Comparison of ENCODE assay signal across 2 cellular contexts in genomic region chr5:587403-587802, GRCh38.
TF ChIP-seq lines count a peak whose summit lies in the region.

No MANE protein-coding gene starts in this region.

TF ChIP-seq in HepG2, 621 proteins besides CTCF, POLR2A, EP300 and RAD21 (continued from another document):
- peak; percentile 65 for TF ChIP-seq CEBPB (IDR thresholded peaks at IDR 0.05; ENCODE audit: borderline replicate concordance, low read depth, low read length)
- no peak for TF ChIP-seq ZEB1 (IDR thresholded peaks at IDR 0.05; ENCODE audit: insufficient replicate concordance, low read depth)
- no peak for TF ChIP-seq NFKB2 (CRISPR knock-in tag; IDR thresholded peaks at IDR 0.05; ENCODE audit: borderline replicate concordance)
- TF ChIP-seq MIER2 (CRISPR knock-in tag; IDR thresholded peaks at IDR 0.05): no peak
- TF ChIP-seq ZNF333 (CRISPR knock-in tag; IDR thresholded peaks at IDR 0.05; ENCODE audit: borderline replicate concordance): no peak
TF ChIP-seq in HepG2: peak in this region for 1.

TF ChIP-seq in GM23338, 12 proteins besides CTCF, POLR2A, EP300 and RAD21 (continued from another document):
- TF ChIP-seq ZNF331 (CRISPR knock-in tag; IDR thresholded peaks at IDR 0.05; ENCODE audit: low read depth): no peak
- TF ChIP-seq EZH2phosphoT487 (IDR thresholded peaks at IDR 0.05; ENCODE audit: unreplicated experiment): no peak
- no peak for TF ChIP-seq ZNF462 (CRISPR knock-in tag; IDR thresholded peaks at IDR 0.05)
- no peak for TF ChIP-seq JUNB (IDR thresholded peaks at IDR 0.05; ENCODE audit: unreplicated experiment)
- TF ChIP-seq CREB1 (CRISPR knock-in tag; IDR thresholded peaks at IDR 0.05; ENCODE audit: low read depth): no peak
- TF ChIP-seq, protein P1, sequence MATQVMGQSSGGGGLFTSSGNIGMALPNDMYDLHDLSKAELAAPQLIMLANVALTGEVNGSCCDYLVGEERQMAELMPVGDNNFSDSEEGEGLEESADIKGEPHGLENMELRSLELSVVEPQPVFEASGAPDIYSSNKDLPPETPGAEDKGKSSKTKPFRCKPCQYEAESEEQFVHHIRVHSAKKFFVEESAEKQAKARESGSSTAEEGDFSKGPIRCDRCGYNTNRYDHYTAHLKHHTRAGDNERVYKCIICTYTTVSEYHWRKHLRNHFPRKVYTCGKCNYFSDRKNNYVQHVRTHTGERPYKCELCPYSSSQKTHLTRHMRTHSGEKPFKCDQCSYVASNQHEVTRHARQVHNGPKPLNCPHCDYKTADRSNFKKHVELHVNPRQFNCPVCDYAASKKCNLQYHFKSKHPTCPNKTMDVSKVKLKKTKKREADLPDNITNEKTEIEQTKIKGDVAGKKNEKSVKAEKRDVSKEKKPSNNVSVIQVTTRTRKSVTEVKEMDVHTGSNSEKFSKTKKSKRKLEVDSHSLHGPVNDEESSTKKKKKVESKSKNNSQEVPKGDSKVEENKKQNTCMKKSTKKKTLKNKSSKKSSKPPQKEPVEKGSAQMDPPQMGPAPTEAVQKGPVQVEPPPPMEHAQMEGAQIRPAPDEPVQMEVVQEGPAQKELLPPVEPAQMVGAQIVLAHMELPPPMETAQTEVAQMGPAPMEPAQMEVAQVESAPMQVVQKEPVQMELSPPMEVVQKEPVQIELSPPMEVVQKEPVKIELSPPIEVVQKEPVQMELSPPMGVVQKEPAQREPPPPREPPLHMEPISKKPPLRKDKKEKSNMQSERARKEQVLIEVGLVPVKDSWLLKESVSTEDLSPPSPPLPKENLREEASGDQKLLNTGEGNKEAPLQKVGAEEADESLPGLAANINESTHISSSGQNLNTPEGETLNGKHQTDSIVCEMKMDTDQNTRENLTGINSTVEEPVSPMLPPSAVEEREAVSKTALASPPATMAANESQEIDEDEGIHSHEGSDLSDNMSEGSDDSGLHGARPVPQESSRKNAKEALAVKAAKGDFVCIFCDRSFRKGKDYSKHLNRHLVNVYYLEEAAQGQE (IDR thresholded peaks at IDR 0.05; ENCODE audit: unreplicated experiment): no peak
- TF ChIP-seq POLR2AphosphoS5 (IDR thresholded peaks at IDR 0.05; ENCODE audit: low read depth): no peak
- no peak for TF ChIP-seq NANOG (IDR thresholded peaks at IDR 0.05; ENCODE audit: borderline replicate concordance)
- no peak for TF ChIP-seq STAT1 (IDR thresholded peaks at IDR 0.05; ENCODE audit: unreplicated experiment)
- TF ChIP-seq ZNF114 (CRISPR knock-in tag; IDR thresholded peaks at IDR 0.05): no peak
- TF ChIP-seq, protein P2, sequence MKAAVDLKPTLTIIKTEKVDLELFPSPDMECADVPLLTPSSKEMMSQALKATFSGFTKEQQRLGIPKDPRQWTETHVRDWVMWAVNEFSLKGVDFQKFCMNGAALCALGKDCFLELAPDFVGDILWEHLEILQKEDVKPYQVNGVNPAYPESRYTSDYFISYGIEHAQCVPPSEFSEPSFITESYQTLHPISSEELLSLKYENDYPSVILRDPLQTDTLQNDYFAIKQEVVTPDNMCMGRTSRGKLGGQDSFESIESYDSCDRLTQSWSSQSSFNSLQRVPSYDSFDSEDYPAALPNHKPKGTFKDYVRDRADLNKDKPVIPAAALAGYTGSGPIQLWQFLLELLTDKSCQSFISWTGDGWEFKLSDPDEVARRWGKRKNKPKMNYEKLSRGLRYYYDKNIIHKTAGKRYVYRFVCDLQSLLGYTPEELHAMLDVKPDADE (IDR thresholded peaks at IDR 0.05): no peak
